13 cellular contexts compared by ENCODE assay signal in genomic region chr7:2243483-2243840, GRCh38. TPM values are rescaled to one million over a fixed set of nuclear protein-coding genes. Genes with fewer than 3 reads are reported as not detected.
DNase-seq lines count a peak whose midpoint lies in the region; ATAC-seq, FAIRE-seq and TF ChIP-seq lines count a peak whose summit lies in the region.
"Had no signal": no experiment of that assay in that cellular context is flagged by ENCODE, and none has a peak within 500 bp of the region (broad histone marks: within the 10 kb centered on the region; RNA-seq: fewer than 3 reads in every experiment).

No MANE protein-coding gene starts in this region.

- peak overlapping the region; percentile 18 for H4K5ac ChIP-seq in H1 (ENCODE audit: insufficient read length, low read depth, low read length)

- FAIRE-seq in H1 (lab: Jason Lieb, UNC) = no peak
- FAIRE-seq in frontal cortex (lab: Jason Lieb, UNC) = no peak

- H3K23me2 ChIP-seq in H1 (ENCODE audit: low read depth, low read length) = peaks cover 3% of the 10 kb centered on the region; the same call in 1 of the 2 replicates

- H3K9me3 ChIP-seq in OCI-LY7 (ENCODE audit: low read length) = no peaks in the 10 kb centered on the region
- H3K9me3 ChIP-seq in H1 (ENCODE audit: insufficient read depth in 2 of 2, low read depth in 1 of 2, low read length in 1 of 2) = no peaks in the 10 kb centered on the region
- H3K9me3 ChIP-seq: colonic mucosa had no signal

- H4K8ac ChIP-seq in H1 (ENCODE audit: extremely low read depth, insufficient read depth, low read length) = peak overlapping the region; percentile 40

- peak overlapping the region; percentile 100 for H3K4me3 Mint-ChIP-seq in stimulated activated naive CD8-positive, alpha-beta T cell treated with anti-CD3 and anti-CD28 coated beads, Interleukin-15, amount 100 ng/mL, for 72 hours

- TF ChIP-seq EP300 in H1 (IDR thresholded peaks at IDR 0.05; ENCODE audit: borderline replicate concordance in 1 of 2, low read depth in 2 of 2, low read length in 2 of 2) = no peak

- H2AK5ac ChIP-seq in H1 (ENCODE audit: low read depth, low read length) = no peak overlapping the region

- H2BK15ac ChIP-seq in H1 (ENCODE audit: low read length) = no peak overlapping the region

- ATAC-seq in Right ventricle myocardium inferior = no peak
- no peak for ATAC-seq in Right ventricle myocardium superior (ENCODE audit: poor library complexity)
- ATAC-seq in stimulated activated naive CD8-positive, alpha-beta T cell treated with anti-CD3 and anti-CD28 coated beads, Interleukin-15, amount 100 ng/mL, for 72 hours = no peak
- ATAC-seq in HG03135 (IDR thresholded peaks at IDR 0.05; ENCODE audit: unreplicated experiment) = no peak

- H2AFZ ChIP-seq in OCI-LY7 (ENCODE audit: low read length) (no peak overlapping the region), H1 (ENCODE audit: low read length) (no peak overlapping the region)

- H3K4me3 ChIP-seq in OCI-LY7 (ENCODE audit: low read depth, low read length, poor library complexity, severe bottlenecking) = peak overlapping the region; percentile 99
- H3K4me3 ChIP-seq in H1 (ENCODE audit: extremely low read depth in 1 of 4, insufficient read depth in 2 of 4, low read depth in 3 of 4, low read length in 4 of 4) = peak overlapping the region in 2 of 4 experiments; percentile 90 to 100; a peak in 2 of 8 replicates
- H3K4me3 ChIP-seq: colonic mucosa had no signal

- H3K23ac ChIP-seq in H1 (ENCODE audit: insufficient read length) = no peak overlapping the region

- peaks cover 49% of the 10 kb centered on the region for H3K4me1 Mint-ChIP-seq in stimulated activated naive CD8-positive, alpha-beta T cell treated with anti-CD3 and anti-CD28 coated beads, Interleukin-15, amount 100 ng/mL, for 72 hours

- H4K20me1 ChIP-seq in OCI-LY7 (ENCODE audit: insufficient read depth, low read length) (0 out of 2 replicates have a peak, but pooled peaks cover 5% of the 10 kb centered on the region), H1 (replicated peaks in 1 of 2; ENCODE audit: control insufficient read depth in 1 of 2, insufficient read depth in 2 of 2, low read length in 2 of 2) (peaks cover 0 to 10% of the 10 kb centered on the region in 2 experiments)

- H3K36me3 ChIP-seq in OCI-LY7 (ENCODE audit: insufficient read depth, low read length) = peaks cover 11% of the 10 kb centered on the region
- H3K36me3 ChIP-seq in H1 (ENCODE audit: control insufficient read depth in 2 of 4, insufficient read depth in 4 of 4, low read length in 3 of 4) = peaks cover 0 to 9% (median 8%) of the 10 kb centered on the region in 4 experiments; a peak in 7 of 8 replicates
- H3K36me3 ChIP-seq: colonic mucosa had no signal

- CTCF ChIA-PET in OCI-LY7 (lab: Charles Lee; ENCODE audit: unreplicated experiment) = no interaction called here
- CTCF ChIA-PET in H1 (lab: Charles Lee; ENCODE audit: partially characterized antibody) = interaction anchor here (1.3 kb wide), 1 partner anchor 18 kb away, joined by 3 read pairs; no protein-coding TSS in a partner anchor

- peaks cover 28% of the 10 kb centered on the region for H3K79me2 ChIP-seq in OCI-LY7 (ENCODE audit: insufficient read depth, low read depth, low read length)
- peaks cover 0 to 24% of the 10 kb centered on the region in 2 experiments; a peak in 2 of 4 replicates for H3K79me2 ChIP-seq in H1 (ENCODE audit: control insufficient read depth in 1 of 2, insufficient read depth in 2 of 2, low read length in 2 of 2)

- no peak for TF ChIP-seq RAD21 in H1 (IDR thresholded peaks at IDR 0.05 in 1 of 2, conservative IDR thresholded peaks at IDR 0.05 in 1 of 2; ENCODE audit: low read depth in 2 of 2, low read length in 2 of 2)

- peaks cover 24% of the 10 kb centered on the region for H3K4me1 ChIP-seq in OCI-LY7 (ENCODE audit: insufficient read depth, low read length, poor library complexity, severe bottlenecking)
- peaks cover 0 to 16% (median 5%) of the 10 kb centered on the region in 4 experiments; a peak in 6 of 7 replicates for H3K4me1 ChIP-seq in H1 (replicated peaks in 1 of 4; ENCODE audit: control insufficient read depth in 3 of 4, insufficient read depth in 4 of 4, low read length in 3 of 4)

- WGBS in H1 (ENCODE audit: extremely low coverage in 1 of 2, insufficient coverage in 1 of 2, insufficient read length in 1 of 2, insufficient replicate concordance in 2 of 2, low coverage in 1 of 2, low lambda C conversion rate in 2 of 2, missing lambda C conversion rate in 1 of 2), 2 experiments = 85% methylated on average over 10 of the region's 10 CpGs; no CpG with 5 or more reads in 1 of the 2 experiments

- no peaks in the 10 kb centered on the region for H3K27me3 Mint-ChIP-seq in stimulated activated naive CD8-positive, alpha-beta T cell treated with anti-CD3 and anti-CD28 coated beads, Interleukin-15, amount 100 ng/mL, for 72 hours

- peak; percentile 37 for DNase-seq in Right ventricle myocardium inferior (ENCODE audit: missing footprints)
- no peak for DNase-seq in Right ventricle myocardium superior
- no peak for DNase-seq in OCI-LY7 (ENCODE audit: low spot score)
- DNase-seq in H1 (ENCODE audit: low read depth in 1 of 2, low spot score in 2 of 2) = no peak
- DNase-seq in stimulated activated naive CD8-positive, alpha-beta T cell treated with anti-CD3 and anti-CD28 coated beads, Interleukin-15, amount 100 ng/mL, for 72 hours = no peak
- DNase-seq in frontal cortex (ENCODE audit: low spot score in 2 of 2) = no peak
- no peak for DNase-seq in retina
- DNase-seq: activated gamma-delta T cell treated with Interleukin-2 at 50 U/mL for 16 hours, GOT3, KG1, NCI-H2029 had no signal

- BruUV-seq in OCI-LY7 (replicated peaks; lab: Mats Ljungman, UMichigan) = no TSS peak

- no peak overlapping the region for H3K27ac ChIP-seq in OCI-LY7 (ENCODE audit: low read depth, low read length, poor library complexity, severe bottlenecking)
- no peak overlapping the region for H3K27ac ChIP-seq in H1 (ENCODE audit: low read depth, low read length)
- H3K27ac ChIP-seq: colonic mucosa had no signal

- no peak overlapping the region for H2BK20ac ChIP-seq in H1 (ENCODE audit: low read length)

- no peak overlapping the region for H2BK120ac ChIP-seq in H1 (replicated peaks; ENCODE audit: low read depth, low read length)

- no peak overlapping the region for H4K91ac ChIP-seq in H1 (replicated peaks; ENCODE audit: insufficient read length, low read length)

- POLR2A ChIA-PET in OCI-LY7 (lab: Charles Lee) (no interaction called here), H1 (lab: Charles Lee; ENCODE audit: partially characterized antibody) (interaction anchor here (0.8 to 1.6 kb wide), 3 partner anchors 67 to 112 kb away, joined by 3 to 4 read pairs (median 3); no protein-coding TSS in a partner anchor)

- H3K9ac ChIP-seq in H1 (replicated peaks in 1 of 4; ENCODE audit: extremely low read depth in 1 of 4, low read depth in 3 of 4, low read length in 3 of 4) = peak overlapping the region in 1 of 4 experiments; percentile 17; a peak in 1 of 7 replicates

- no peak overlapping the region for H2BK12ac ChIP-seq in H1 (ENCODE audit: low read depth, low read length)

- peak overlapping the region in 1 of 2 donors; percentile 27 for H3K27ac Mint-ChIP-seq in stimulated activated naive CD8-positive, alpha-beta T cell treated with anti-CD3 and anti-CD28 coated beads, Interleukin-15, amount 100 ng/mL, for 72 hours

- intact Hi-C loops in Right ventricle myocardium inferior (cut with DNase I) (no loop called here), Right ventricle myocardium superior (cut with DNase I) (no loop called here), OCI-LY7 (cut with micrococcal nuclease; ENCODE audit: unreplicated experiment) (loop anchor here (1.0 to 5.0 kb wide), 2 partner anchors 64 to 105 kb away; no protein-coding TSS in a partner anchor)

- H3K56ac ChIP-seq in H1 (replicated peaks; ENCODE audit: insufficient read length, low read depth, low read length) = no peak overlapping the region

- TF ChIP-seq CTCF in OCI-LY7 (conservative IDR thresholded peaks at IDR 0.05; ENCODE audit: low read length) (no peak), H1 (IDR thresholded peaks at IDR 0.05; ENCODE audit: control extremely low read depth in 1 of 3, insufficient read depth in 1 of 3, low read depth in 1 of 3, low read length in 3 of 3) (no peak)

- no peak for TF ChIP-seq POLR2A in H1 (IDR thresholded peaks at IDR 0.05; ENCODE audit: control extremely low read depth in 1 of 2, low read depth in 2 of 2, low read length in 2 of 2)

- H3K14ac ChIP-seq in H1 (ENCODE audit: insufficient read length) = no peak overlapping the region

- no peak overlapping the region for H3K4ac ChIP-seq in H1 (replicated peaks; ENCODE audit: insufficient read length, low read depth, low read length)

- H3K9me3 Mint-ChIP-seq in stimulated activated naive CD8-positive, alpha-beta T cell treated with anti-CD3 and anti-CD28 coated beads, Interleukin-15, amount 100 ng/mL, for 72 hours = no peaks in the 10 kb centered on the region

- H3K4me2 ChIP-seq in OCI-LY7 (ENCODE audit: low read length) = peak overlapping the region; percentile 86
- H3K4me2 ChIP-seq in H1 (ENCODE audit: insufficient read depth in 1 of 2, low read depth in 2 of 2, low read length in 2 of 2) = peak overlapping the region; percentile 92 to 94

- no peaks in the 10 kb centered on the region; a peak in 1 of 7 replicates for H3K27me3 ChIP-seq in H1 (replicated peaks in 1 of 4; ENCODE audit: control insufficient read depth in 3 of 4, extremely low read depth in 1 of 4, insufficient read depth in 3 of 4, low read length in 3 of 4)
- H3K27me3 ChIP-seq: colonic mucosa had no signal

- H3K18ac ChIP-seq in H1 (ENCODE audit: extremely low read depth, low read length) = no peak overlapping the region

- H3K9me2 ChIP-seq in OCI-LY7 (ENCODE audit: insufficient read depth, low read length) = no peaks in the 10 kb centered on the region

- H2BK5ac ChIP-seq in H1 (ENCODE audit: low read depth, low read length) = peak overlapping the region; percentile 66; the same call in 1 of the 2 replicates

- 0 out of 2 replicates have a peak, but pooled peaks cover 2% of the 10 kb centered on the region for H3K79me1 ChIP-seq in H1 (ENCODE audit: low read depth, low read length)

RNA-seq across cellular contexts. Expression of gene NUDT1, which starts 1.4 kb away (rescaled TPM):
- total RNA-seq in Right ventricle myocardium inferior (13.6 TPM), Right ventricle myocardium superior (10.6 TPM), OCI-LY7 (2022) (78.2 and 88.4 TPM in 2 replicates), frontal cortex (15.5 TPM)
- total RNA-seq in OCI-LY7 (2014; rRNA removed; shearing (Covaris generic)) = 117 and 124 TPM in 2 replicates
- 76.1 and 85.2 TPM in 2 replicates for total RNA-seq in H1 (2021; fragmentation: NEBNext Ultra II Directional; extraction: Animal tissue kit (Norgen Biotek cat#: 25700))
- polyA plus RNA-seq in H1 (2011; rRNA removed) = 89.5 and 101 TPM in 2 replicates
- 97.8 TPM for polyA plus RNA-seq in H1 (2011; cell fraction: cytosol; rRNA removed)
- polyA plus RNA-seq in H1 (2011; cell fraction: nucleus; rRNA removed) = 69.8 TPM
- 103 to 158 TPM (median 150 TPM) in 4 replicates for polyA plus RNA-seq in H1 (2012, experiment 1 of 2)
- 122 TPM for polyA plus RNA-seq in H1 (2012, experiment 2 of 2)
- polyA plus RNA-seq in H1 (2013, experiment 1 of 2) = 52.9 TPM
- 59.3 TPM for polyA plus RNA-seq in H1 (2013, experiment 2 of 2)
- 29.5 and 36.6 TPM in 2 replicates for polyA minus RNA-seq in H1 (2011; rRNA and poly(A)+ RNA removed)
- 29.8 TPM for polyA minus RNA-seq in H1 (2011; cell fraction: cytosol; rRNA and poly(A)+ RNA removed)
- 20.8 TPM for polyA minus RNA-seq in H1 (2011; cell fraction: nucleus; rRNA and poly(A)+ RNA removed)

RNA-seq across cellular contexts. Expression of gene MRM2, which starts 1.5 kb away (rescaled TPM):
- 20.7 TPM for total RNA-seq in Right ventricle myocardium inferior
- total RNA-seq in Right ventricle myocardium superior = 20.0 TPM
- 45.1 and 49.3 TPM in 2 replicates for total RNA-seq in OCI-LY7 (2014; rRNA removed; shearing (Covaris generic))
- total RNA-seq in OCI-LY7 (2022) = 45.1 and 52.3 TPM in 2 replicates
- total RNA-seq in H1 (2021; fragmentation: NEBNext Ultra II Directional; extraction: Animal tissue kit (Norgen Biotek cat#: 25700)) = 38.6 and 38.7 TPM in 2 replicates
- polyA plus RNA-seq in H1 (2011; rRNA removed) = 17.2 and 19.0 TPM in 2 replicates
- polyA plus RNA-seq in H1 (2011; cell fraction: cytosol; rRNA removed) = 26.2 TPM
- polyA plus RNA-seq in H1 (2011; cell fraction: nucleus; rRNA removed) = 20.0 TPM
- polyA plus RNA-seq in H1 (2012, experiment 1 of 2) = 36.9 to 43.2 TPM (median 37.8 TPM) in 4 replicates
- 19.2 TPM for polyA plus RNA-seq in H1 (2012, experiment 2 of 2)
- polyA plus RNA-seq in H1 (2013, experiment 1 of 2) = 28.5 TPM
- 29.2 TPM for polyA plus RNA-seq in H1 (2013, experiment 2 of 2)
- polyA minus RNA-seq in H1 (2011; rRNA and poly(A)+ RNA removed) = 26.9 and 29.8 TPM in 2 replicates
- polyA minus RNA-seq in H1 (2011; cell fraction: cytosol; rRNA and poly(A)+ RNA removed) = 13.9 TPM
- polyA minus RNA-seq in H1 (2011; cell fraction: nucleus; rRNA and poly(A)+ RNA removed) = 13.0 TPM
- 15.9 TPM for total RNA-seq in frontal cortex

RNA-seq across cellular contexts. Expression of gene MAD1L1, which starts 10.7 kb away (rescaled TPM):
- total RNA-seq in Right ventricle myocardium inferior (19.1 TPM), Right ventricle myocardium superior (17.9 TPM), OCI-LY7 (2022) (58.3 and 60.9 TPM in 2 replicates), frontal cortex (37.1 TPM)
- 65.3 and 125 TPM in 2 replicates for total RNA-seq in OCI-LY7 (2014; rRNA removed; shearing (Covaris generic))
- 38.8 and 40.4 TPM in 2 replicates for total RNA-seq in H1 (2021; fragmentation: NEBNext Ultra II Directional; extraction: Animal tissue kit (Norgen Biotek cat#: 25700))
- polyA plus RNA-seq in H1 (2011; rRNA removed) = 44.6 and 61.5 TPM in 2 replicates
- polyA plus RNA-seq in H1 (2011; cell fraction: cytosol; rRNA removed) = 39.0 TPM
- 51.0 TPM for polyA plus RNA-seq in H1 (2011; cell fraction: nucleus; rRNA removed)
- 21.3 to 37.3 TPM (median 33.3 TPM) in 4 replicates for polyA plus RNA-seq in H1 (2012, experiment 1 of 2)
- polyA plus RNA-seq in H1 (2012, experiment 2 of 2) = 26.7 TPM
- polyA plus RNA-seq in H1 (2013, experiment 1 of 2) = 17.3 TPM
- 16.6 TPM for polyA plus RNA-seq in H1 (2013, experiment 2 of 2)
- 21.0 and 24.8 TPM in 2 replicates for polyA minus RNA-seq in H1 (2011; rRNA and poly(A)+ RNA removed)
- polyA minus RNA-seq in H1 (2011; cell fraction: cytosol; rRNA and poly(A)+ RNA removed) = 34.5 TPM
- polyA minus RNA-seq in H1 (2011; cell fraction: nucleus; rRNA and poly(A)+ RNA removed) = 27.3 TPM
